1 cellular context compared by ENCODE assay signal in genomic region chr1:173868266-173869107, GRCh38.
TF ChIP-seq lines count a peak whose summit lies in the region.

A gene with protein sequence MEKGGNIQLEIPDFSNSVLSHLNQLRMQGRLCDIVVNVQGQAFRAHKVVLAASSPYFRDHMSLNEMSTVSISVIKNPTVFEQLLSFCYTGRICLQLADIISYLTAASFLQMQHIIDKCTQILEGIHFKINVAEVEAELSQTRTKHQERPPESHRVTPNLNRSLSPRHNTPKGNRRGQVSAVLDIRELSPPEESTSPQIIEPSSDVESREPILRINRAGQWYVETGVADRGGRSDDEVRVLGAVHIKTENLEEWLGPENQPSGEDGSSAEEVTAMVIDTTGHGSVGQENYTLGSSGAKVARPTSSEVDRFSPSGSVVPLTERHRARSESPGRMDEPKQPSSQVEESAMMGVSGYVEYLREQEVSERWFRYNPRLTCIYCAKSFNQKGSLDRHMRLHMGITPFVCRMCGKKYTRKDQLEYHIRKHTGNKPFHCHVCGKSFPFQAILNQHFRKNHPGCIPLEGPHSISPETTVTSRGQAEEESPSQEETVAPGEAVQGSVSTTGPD (plus strand): TSS chr1:173868380. CDS start chr1:173870226, 1,846 bp downstream.

TF ChIP-seq in K562, 482 proteins besides CTCF, POLR2A, EP300 and RAD21 (continued from another document and continues in another):
- no peak for TF ChIP-seq POLR3A (IDR thresholded peaks at IDR 0.05; ENCODE audit: borderline replicate concordance, extremely low read depth, insufficient read depth, insufficient read length)
- TF ChIP-seq, protein P1, sequence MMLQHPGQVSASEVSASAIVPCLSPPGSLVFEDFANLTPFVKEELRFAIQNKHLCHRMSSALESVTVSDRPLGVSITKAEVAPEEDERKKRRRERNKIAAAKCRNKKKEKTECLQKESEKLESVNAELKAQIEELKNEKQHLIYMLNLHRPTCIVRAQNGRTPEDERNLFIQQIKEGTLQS (IDR thresholded peaks at IDR 0.05): no peak
- TF ChIP-seq, protein P1 (CRISPR knock-in tag; conservative IDR thresholded peaks at IDR 0.05): peak; percentile 64; the same call in 1 of the 2 replicates
- peak; percentile 88 for TF ChIP-seq FOXP1 (CRISPR knock-in tag; IDR thresholded peaks at IDR 0.05)
- TF ChIP-seq TOE1 (IDR thresholded peaks at IDR 0.05; ENCODE audit: borderline replicate concordance): 0 out of 2 replicates have a peak, but pooled peaks have one; percentile 71
- TF ChIP-seq TOE1 (CRISPR knock-in tag; IDR thresholded peaks at IDR 0.05; ENCODE audit: borderline replicate concordance, low read depth): no peak
- no peak for TF ChIP-seq ZNF507 (tag; conservative IDR thresholded peaks at IDR 0.05)
- no peak for TF ChIP-seq ZNF77 (CRISPR knock-in tag; IDR thresholded peaks at IDR 0.05)
- peak; percentile 13 to 77; a peak in 3 of 4 replicates for TF ChIP-seq MNT (conservative IDR thresholded peaks at IDR 0.05)
- peak; percentile 76; the same call in 1 of the 2 replicates for TF ChIP-seq KLF6 (CRISPR knock-in tag; IDR thresholded peaks at IDR 0.05; ENCODE audit: borderline replicate concordance)
- no peak for TF ChIP-seq TFAM (CRISPR knock-in tag; conservative IDR thresholded peaks at IDR 0.05)
- TF ChIP-seq HNRNPLL (IDR thresholded peaks at IDR 0.05; ENCODE audit: low read depth, low read length, poor library complexity, severe bottlenecking): peak; percentile 19
- TF ChIP-seq MTA3 (IDR thresholded peaks at IDR 0.05; ENCODE audit: borderline replicate concordance): no peak
- TF ChIP-seq, protein P2, sequence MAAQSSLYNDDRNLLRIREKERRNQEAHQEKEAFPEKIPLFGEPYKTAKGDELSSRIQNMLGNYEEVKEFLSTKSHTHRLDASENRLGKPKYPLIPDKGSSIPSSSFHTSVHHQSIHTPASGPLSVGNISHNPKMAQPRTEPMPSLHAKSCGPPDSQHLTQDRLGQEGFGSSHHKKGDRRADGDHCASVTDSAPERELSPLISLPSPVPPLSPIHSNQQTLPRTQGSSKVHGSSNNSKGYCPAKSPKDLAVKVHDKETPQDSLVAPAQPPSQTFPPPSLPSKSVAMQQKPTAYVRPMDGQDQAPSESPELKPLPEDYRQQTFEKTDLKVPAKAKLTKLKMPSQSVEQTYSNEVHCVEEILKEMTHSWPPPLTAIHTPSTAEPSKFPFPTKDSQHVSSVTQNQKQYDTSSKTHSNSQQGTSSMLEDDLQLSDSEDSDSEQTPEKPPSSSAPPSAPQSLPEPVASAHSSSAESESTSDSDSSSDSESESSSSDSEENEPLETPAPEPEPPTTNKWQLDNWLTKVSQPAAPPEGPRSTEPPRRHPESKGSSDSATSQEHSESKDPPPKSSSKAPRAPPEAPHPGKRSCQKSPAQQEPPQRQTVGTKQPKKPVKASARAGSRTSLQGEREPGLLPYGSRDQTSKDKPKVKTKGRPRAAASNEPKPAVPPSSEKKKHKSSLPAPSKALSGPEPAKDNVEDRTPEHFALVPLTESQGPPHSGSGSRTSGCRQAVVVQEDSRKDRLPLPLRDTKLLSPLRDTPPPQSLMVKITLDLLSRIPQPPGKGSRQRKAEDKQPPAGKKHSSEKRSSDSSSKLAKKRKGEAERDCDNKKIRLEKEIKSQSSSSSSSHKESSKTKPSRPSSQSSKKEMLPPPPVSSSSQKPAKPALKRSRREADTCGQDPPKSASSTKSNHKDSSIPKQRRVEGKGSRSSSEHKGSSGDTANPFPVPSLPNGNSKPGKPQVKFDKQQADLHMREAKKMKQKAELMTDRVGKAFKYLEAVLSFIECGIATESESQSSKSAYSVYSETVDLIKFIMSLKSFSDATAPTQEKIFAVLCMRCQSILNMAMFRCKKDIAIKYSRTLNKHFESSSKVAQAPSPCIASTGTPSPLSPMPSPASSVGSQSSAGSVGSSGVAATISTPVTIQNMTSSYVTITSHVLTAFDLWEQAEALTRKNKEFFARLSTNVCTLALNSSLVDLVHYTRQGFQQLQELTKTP (IDR thresholded peaks at IDR 0.05; ENCODE audit: low read depth in 1 of 2, partially characterized antibody in 2 of 2): peak in 1 of 2 experiments; percentile 54
- TF ChIP-seq MXI1 (IDR thresholded peaks at IDR 0.05; ENCODE audit: low read depth, low read length): peak; percentile 14; the same call in 1 of the 2 replicates
- no peak; the same call in 1 of the 2 replicates for TF ChIP-seq ETS1 (conservative IDR thresholded peaks at IDR 0.05; ENCODE audit: control insufficient read depth, low read depth, low read length)
- peak; percentile 57; the same call in 1 of the 2 replicates for TF ChIP-seq ZNF766 (CRISPR knock-in tag; conservative IDR thresholded peaks at IDR 0.05)
- no peak for TF ChIP-seq CBFB (CRISPR knock-in tag; IDR thresholded peaks at IDR 0.05)
- TF ChIP-seq TGIF2 (CRISPR knock-in tag; IDR thresholded peaks at IDR 0.05): no peak
- no peak for TF ChIP-seq ZFP1 (CRISPR knock-in tag; IDR thresholded peaks at IDR 0.05)
- no peak for TF ChIP-seq PHB (CRISPR knock-in tag; IDR thresholded peaks at IDR 0.05)
- TF ChIP-seq, protein P3, sequence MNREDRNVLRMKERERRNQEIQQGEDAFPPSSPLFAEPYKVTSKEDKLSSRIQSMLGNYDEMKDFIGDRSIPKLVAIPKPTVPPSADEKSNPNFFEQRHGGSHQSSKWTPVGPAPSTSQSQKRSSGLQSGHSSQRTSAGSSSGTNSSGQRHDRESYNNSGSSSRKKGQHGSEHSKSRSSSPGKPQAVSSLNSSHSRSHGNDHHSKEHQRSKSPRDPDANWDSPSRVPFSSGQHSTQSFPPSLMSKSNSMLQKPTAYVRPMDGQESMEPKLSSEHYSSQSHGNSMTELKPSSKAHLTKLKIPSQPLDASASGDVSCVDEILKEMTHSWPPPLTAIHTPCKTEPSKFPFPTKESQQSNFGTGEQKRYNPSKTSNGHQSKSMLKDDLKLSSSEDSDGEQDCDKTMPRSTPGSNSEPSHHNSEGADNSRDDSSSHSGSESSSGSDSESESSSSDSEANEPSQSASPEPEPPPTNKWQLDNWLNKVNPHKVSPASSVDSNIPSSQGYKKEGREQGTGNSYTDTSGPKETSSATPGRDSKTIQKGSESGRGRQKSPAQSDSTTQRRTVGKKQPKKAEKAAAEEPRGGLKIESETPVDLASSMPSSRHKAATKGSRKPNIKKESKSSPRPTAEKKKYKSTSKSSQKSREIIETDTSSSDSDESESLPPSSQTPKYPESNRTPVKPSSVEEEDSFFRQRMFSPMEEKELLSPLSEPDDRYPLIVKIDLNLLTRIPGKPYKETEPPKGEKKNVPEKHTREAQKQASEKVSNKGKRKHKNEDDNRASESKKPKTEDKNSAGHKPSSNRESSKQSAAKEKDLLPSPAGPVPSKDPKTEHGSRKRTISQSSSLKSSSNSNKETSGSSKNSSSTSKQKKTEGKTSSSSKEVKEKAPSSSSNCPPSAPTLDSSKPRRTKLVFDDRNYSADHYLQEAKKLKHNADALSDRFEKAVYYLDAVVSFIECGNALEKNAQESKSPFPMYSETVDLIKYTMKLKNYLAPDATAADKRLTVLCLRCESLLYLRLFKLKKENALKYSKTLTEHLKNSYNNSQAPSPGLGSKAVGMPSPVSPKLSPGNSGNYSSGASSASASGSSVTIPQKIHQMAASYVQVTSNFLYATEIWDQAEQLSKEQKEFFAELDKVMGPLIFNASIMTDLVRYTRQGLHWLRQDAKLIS (CRISPR knock-in tag; IDR thresholded peaks at IDR 0.05): peak; percentile 18; the same call in 1 of the 2 replicates
- TF ChIP-seq ZNF175 (CRISPR knock-in tag; IDR thresholded peaks at IDR 0.05; ENCODE audit: low read depth): no peak; the same call in 1 of the 2 replicates
- TF ChIP-seq ZHX1 (conservative IDR thresholded peaks at IDR 0.05; ENCODE audit: low read length): no peak
- TF ChIP-seq NR3C1 (CRISPR knock-in tag; IDR thresholded peaks at IDR 0.05): no peak
- TF ChIP-seq, protein P4, sequence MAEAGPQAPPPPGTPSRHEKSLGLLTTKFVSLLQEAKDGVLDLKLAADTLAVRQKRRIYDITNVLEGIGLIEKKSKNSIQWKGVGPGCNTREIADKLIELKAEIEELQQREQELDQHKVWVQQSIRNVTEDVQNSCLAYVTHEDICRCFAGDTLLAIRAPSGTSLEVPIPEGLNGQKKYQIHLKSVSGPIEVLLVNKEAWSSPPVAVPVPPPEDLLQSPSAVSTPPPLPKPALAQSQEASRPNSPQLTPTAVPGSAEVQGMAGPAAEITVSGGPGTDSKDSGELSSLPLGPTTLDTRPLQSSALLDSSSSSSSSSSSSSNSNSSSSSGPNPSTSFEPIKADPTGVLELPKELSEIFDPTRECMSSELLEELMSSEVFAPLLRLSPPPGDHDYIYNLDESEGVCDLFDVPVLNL (CRISPR knock-in tag; IDR thresholded peaks at IDR 0.05; ENCODE audit: low read depth): no peak
- TF ChIP-seq ZNF717 (CRISPR knock-in tag; IDR thresholded peaks at IDR 0.05): no peak
- TF ChIP-seq ZNF780A (CRISPR knock-in tag; IDR thresholded peaks at IDR 0.05): no peak
- TF ChIP-seq ZNF76 (CRISPR knock-in tag; IDR thresholded peaks at IDR 0.05; ENCODE audit: borderline replicate concordance): 0 out of 2 replicates have a peak, but pooled peaks have one; percentile 62
- TF ChIP-seq CBX1 (IDR thresholded peaks at IDR 0.05; ENCODE audit: low read depth): no peak
- peak; percentile 74; the same call in 1 of the 2 replicates for TF ChIP-seq ARID4B (CRISPR knock-in tag; IDR thresholded peaks at IDR 0.05)
- TF ChIP-seq RUNX1 (IDR thresholded peaks at IDR 0.05; ENCODE audit: low read depth): no peak
- no peak for TF ChIP-seq MAFF (IDR thresholded peaks at IDR 0.05; ENCODE audit: low read length)
- TF ChIP-seq SMARCA4 (IDR thresholded peaks at IDR 0.05): no peak; the same call in 1 of the 2 replicates
- no peak for TF ChIP-seq RBM39 (optimal IDR thresholded peaks at IDR 0.05; ENCODE audit: low read depth, low read length)
- TF ChIP-seq ZNF561 (CRISPR knock-in tag; conservative IDR thresholded peaks at IDR 0.05): no peak
- 0 out of 4 replicates have a peak, but pooled peaks of 1 of the 2 experiments have one; percentile 38 for TF ChIP-seq SRF (CRISPR knock-in tag; IDR thresholded peaks at IDR 0.05)
